In the genomic region with DNA sequence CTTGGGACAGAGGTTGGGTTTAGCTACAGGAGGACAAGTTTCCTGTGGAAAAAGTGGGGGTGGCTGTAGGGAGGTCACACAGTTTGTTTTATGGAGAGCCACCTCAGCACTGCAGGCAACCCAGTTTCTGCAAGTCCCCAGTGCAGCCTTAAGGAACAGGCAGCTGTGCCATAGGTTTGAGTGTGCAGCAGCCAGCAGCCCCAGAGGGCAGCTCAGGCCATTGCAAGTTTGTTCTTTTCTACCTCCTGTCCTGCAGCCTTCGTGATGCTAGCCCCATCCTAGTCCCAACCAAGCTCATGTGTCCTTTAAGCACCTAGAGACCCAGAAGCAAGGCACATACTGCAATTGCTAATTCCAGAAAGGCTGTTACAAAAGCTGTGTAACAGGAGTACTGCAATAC, we compare ENCODE assay signal across 14 cellular contexts.
"Had no signal": no experiment of that assay in that cellular context is flagged by ENCODE, and none has a peak within 500 bp of the region (broad histone marks: within the 10 kb centered on the region; RNA-seq: fewer than 3 reads in every experiment).

No MANE protein-coding gene starts in this region.

- H3K4me3 ChIP-seq: coronary artery, left ventricle myocardium inferior, ovary had no signal

- H3K27me3 ChIP-seq: ovary had no signal

- H3K27me3 Mint-ChIP-seq: activated naive CD4-positive, alpha-beta T cell treated with anti-CD3 and anti-CD28 coated beads, Interleukin-2, amount 50 U/mL, for 24 hours had no signal

- FAIRE-seq: kidney, urothelium cell line had no signal

- H3K9me3 Mint-ChIP-seq: activated CD4-positive, alpha-beta T cell treated with anti-CD3 and anti-CD28 coated beads, Interleukin-2, amount 10 ng/mL, durations not matched to agents 7 days and 5 days; activated naive CD4-positive, alpha-beta T cell treated with anti-CD3 and anti-CD28 coated beads, Interleukin-2, amount 50 U/mL, for 24 hours; nephron progenitor cell had no signal

- H3K36me3 Mint-ChIP-seq: activated naive CD4-positive, alpha-beta T cell treated with anti-CD3 and anti-CD28 coated beads, Interleukin-2, amount 50 U/mL, for 24 hours had no signal

- H3K27ac Mint-ChIP-seq: activated CD4-positive, alpha-beta T cell treated with anti-CD3 and anti-CD28 coated beads, Interleukin-2, amount 10 ng/mL, durations not matched to agents 7 days and 5 days; activated naive CD4-positive, alpha-beta T cell treated with anti-CD3 and anti-CD28 coated beads, Interleukin-2, amount 50 U/mL, for 24 hours; nephron progenitor cell had no signal

- DNase-seq: activated CD4-positive, alpha-beta T cell treated with anti-CD3 and anti-CD28 coated beads, Interleukin-2, amount 10 ng/mL, durations not matched to agents 7 days and 5 days; activated CD4-positive, CD25-positive, alpha-beta regulatory T cell; central memory CD4-positive, alpha-beta T cell; effector CD8-positive, alpha-beta T cell; kidney; left ventricle myocardium inferior; nephron progenitor cell; ovary; stimulated activated CD4-positive, alpha-beta T cell treated with anti-CD3 and anti-CD28 coated beads, Interleukin-15, amount 100 ng/mL, for 24 hours; stimulated activated CD4-positive, alpha-beta T cell treated with anti-CD3 and anti-CD28 coated beads, Interleukin-4, amount 100 ng/mL, for 4 hours had no signal

- H3K27ac ChIP-seq: coronary artery, epithelial cell of prostate, left ventricle myocardium inferior, ovary had no signal

- H3K4me3 Mint-ChIP-seq: activated CD4-positive, alpha-beta T cell treated with anti-CD3 and anti-CD28 coated beads, Interleukin-2, amount 10 ng/mL, durations not matched to agents 7 days and 5 days; activated naive CD4-positive, alpha-beta T cell treated with anti-CD3 and anti-CD28 coated beads, Interleukin-2, amount 50 U/mL, for 24 hours; nephron progenitor cell had no signal

- H3K36me3 ChIP-seq: left ventricle myocardium inferior, ovary had no signal
